Comparison of ENCODE assay signal across 1 cellular context in genomic region chr17:32342603-32343325, GRCh38.
TF ChIP-seq lines count a peak whose summit lies in the region.

No MANE protein-coding gene starts in this region.

TF ChIP-seq in GM23338, 12 proteins besides CTCF, POLR2A, EP300 and RAD21 (continued from another document):
- no peak for TF ChIP-seq ZNF462 (CRISPR knock-in tag; IDR thresholded peaks at IDR 0.05)
- no peak for TF ChIP-seq EZH2 (IDR thresholded peaks at IDR 0.05; ENCODE audit: low read depth, unreplicated experiment)
- TF ChIP-seq NANOG (IDR thresholded peaks at IDR 0.05; ENCODE audit: borderline replicate concordance) = no peak
- TF ChIP-seq ZNF331 (CRISPR knock-in tag; IDR thresholded peaks at IDR 0.05; ENCODE audit: low read depth) = no peak
- no peak for TF ChIP-seq STAT1 (IDR thresholded peaks at IDR 0.05; ENCODE audit: unreplicated experiment)
- no peak for TF ChIP-seq EZH2phosphoT487 (IDR thresholded peaks at IDR 0.05; ENCODE audit: unreplicated experiment)
